ENCODE assay signal across 28 cellular contexts in genomic region chr2:201105759-201106158, GRCh38.
"Had no signal": no experiment of that assay in that cellular context is flagged by ENCODE, and none has a peak within 500 bp of the region (broad histone marks: within the 10 kb centered on the region; RNA-seq: fewer than 3 reads in every experiment).

No MANE protein-coding gene starts in this region.

- H3K9me3 ChIP-seq: colonic mucosa, esophagus muscularis mucosa, esophagus squamous epithelium, gastrocnemius medialis, gastroesophageal sphincter, heart left ventricle, heart right ventricle had no signal

- H3K4me2 ChIP-seq: hepatocyte had no signal

- DNase-seq: colonic mucosa; cortex of kidney; dermis blood vessel endothelial cell; dorsolateral prefrontal cortex; effector CD4-positive, alpha-beta T cell; effector CD8-positive, alpha-beta T cell; effector memory CD4-positive, alpha-beta T cell; effector memory CD8-positive, alpha-beta T cell; endodermal cell; esophagus squamous epithelium; foreskin fibroblast; foreskin keratinocyte; foreskin melanocyte; gastrocnemius medialis; glutamatergic neuron; head of caudate nucleus; heart left ventricle; heart right ventricle had no signal

- H3K79me2 ChIP-seq: hepatocyte had no signal

- H3K4me3 ChIP-seq: colonic mucosa, coronary artery, dorsolateral prefrontal cortex, esophagus muscularis mucosa, esophagus squamous epithelium, gastrocnemius medialis, gastroesophageal sphincter, heart left ventricle, heart right ventricle, hepatocyte had no signal

- H3K36me3 ChIP-seq: colonic mucosa, esophagus squamous epithelium, gastrocnemius medialis had no signal

- H3K27ac ChIP-seq: colonic mucosa, coronary artery, dorsolateral prefrontal cortex, epithelial cell of prostate, esophagus muscularis mucosa, esophagus squamous epithelium, foreskin keratinocyte, gastrocnemius medialis, gastroesophageal sphincter, heart left ventricle, heart right ventricle, hepatocyte had no signal

- FAIRE-seq: colon, endometrium, endothelial cell of umbilical vein, frontal cortex had no signal

- H3K27me3 ChIP-seq: colonic mucosa, dorsolateral prefrontal cortex, esophagus muscularis mucosa, esophagus squamous epithelium, foreskin keratinocyte, gastrocnemius medialis, gastroesophageal sphincter, heart left ventricle, heart right ventricle, hepatocyte had no signal

- H3K4me1 ChIP-seq: colonic mucosa, esophagus squamous epithelium, foreskin keratinocyte, gastroesophageal sphincter had no signal

- ATAC-seq: effector memory CD8-positive, alpha-beta T cell; esophagus mucosa; foreskin keratinocyte; gastrocnemius medialis; gastroesophageal sphincter; heart left ventricle; heart right ventricle had no signal

- H2AFZ ChIP-seq: hepatocyte had no signal
